Comparison of ENCODE assay signal across 22 cellular contexts in the genomic region with DNA sequence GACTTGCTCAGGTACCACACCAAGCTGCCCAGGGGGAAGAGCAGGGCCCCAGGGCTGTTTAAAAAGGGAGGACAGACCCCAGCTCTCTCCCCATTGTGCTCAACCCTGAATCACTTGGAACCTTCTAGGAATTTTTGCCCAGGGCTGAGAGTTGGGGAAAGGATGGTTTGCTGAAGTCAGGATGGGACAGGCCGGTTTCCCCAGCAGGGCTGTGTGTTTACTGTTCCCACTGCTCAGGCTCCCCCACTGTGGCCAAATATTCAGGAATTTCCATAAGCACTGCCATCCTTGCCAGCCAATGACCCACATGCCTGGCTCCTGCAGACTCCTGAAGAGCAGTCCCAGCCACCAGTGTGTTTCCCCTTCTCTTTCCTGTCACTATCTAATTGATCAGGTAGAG.
DNase-seq lines count a peak whose midpoint lies in the region; ATAC-seq and TF ChIP-seq lines count a peak whose summit lies in the region.
"Had no signal": no experiment of that assay in that cellular context is flagged by ENCODE, and none has a peak within 500 bp of the region (broad histone marks: within the 10 kb centered on the region; RNA-seq: fewer than 3 reads in every experiment).

No MANE protein-coding gene starts in this region.

- intact Hi-C loops in activated CD4-positive, alpha-beta T cell treated with anti-CD3 and anti-CD28 coated beads, Interleukin-2, amount 10 ng/mL, durations not matched to agents 24 days and 14 days (cut with micrococcal nuclease), result no loop called here

- H3K9me3 ChIP-seq in hepatocyte (ENCODE audit: low read depth), result no peaks in the 10 kb centered on the region
- H3K9me3 ChIP-seq: gastroesophageal sphincter, prostate gland, SJCRH30, upper lobe of right lung had no signal

- peaks cover 8% of the 10 kb centered on the region for H3K4me1 ChIP-seq in hepatocyte (ENCODE audit: insufficient read depth)
- H3K4me1 ChIP-seq: prostate gland, SJCRH30 had no signal

- ATAC-seq in GM18511 (IDR thresholded peaks at IDR 0.05; ENCODE audit: unreplicated experiment), result no peak
- ATAC-seq: stimulated activated naive CD8-positive, alpha-beta T cell treated with anti-CD3 and anti-CD28 coated beads, Interleukin-15, Interleukin-2, amounts not matched to agents 100 U/mL and 50 U/mL, for 24 hours had no signal

- DNase-seq in activated CD4-positive, alpha-beta T cell treated with anti-CD3 and anti-CD28 coated beads, Interleukin-2, amount 10 ng/mL, durations not matched to agents 24 days and 14 days, result peak; percentile 51
- DNase-seq in activated CD4-positive, alpha-beta T cell treated with anti-CD3 and anti-CD28 coated beads, Interleukin-2, amount 50 U/mL, for 4 hours, result no peak
- DNase-seq in ELF-1 (ENCODE audit: low read depth, low spot score) (peak; percentile 58), hepatocyte (ENCODE audit: low spot score) (no peak), progenitor cell of endocrine pancreas (ENCODE audit: low spot score, unreplicated experiment) (no peak), NOMO-1 treated with dmso at 0.1 percent for 144 hours (lab: John Stamatoyannopoulos, UW; ENCODE audit: unreplicated experiment) (no peak), occipital lobe (lab: John Stamatoyannopoulos, UW) (no peak)
- DNase-seq: activated CD4-positive, alpha-beta T cell treated with anti-CD3 and anti-CD28 coated beads for 4 hours; activated CD8-positive, alpha-beta memory T cell treated with anti-CD3 and anti-CD28 coated beads, Interleukin-2, amount 50 U/mL, for 48 hours; HFFc6; NCI-H1092; NCI-H1930; nephron progenitor cell; SJCRH30; small intestine; stimulated activated CD4-positive, alpha-beta T cell treated with anti-CD3 and anti-CD28 coated beads, Interleukin-2, amount 100 ng/mL, for 24 hours; stimulated activated naive CD8-positive, alpha-beta T cell treated with anti-CD3 and anti-CD28 coated beads, Interleukin-15, Interleukin-2, amounts not matched to agents 100 U/mL and 50 U/mL, for 24 hours; upper lobe of right lung had no signal

- H3K27ac ChIP-seq in hepatocyte, result peak overlapping the region; percentile 70
- H3K27ac ChIP-seq: prostate gland, SJCRH30, upper lobe of right lung had no signal

- 73% methylated on average over 1 of the region's 1 CpG for WGBS in hepatocyte (ENCODE audit: low lambda C conversion rate, missing lambda C conversion rate)

- no peak overlapping the region for H3K4me2 ChIP-seq in hepatocyte

- H3K27ac Mint-ChIP-seq in activated CD4-positive, alpha-beta T cell treated with anti-CD3 and anti-CD28 coated beads, Interleukin-2, amount 10 ng/mL, durations not matched to agents 24 days and 14 days, result peak overlapping the region; percentile 26
- H3K27ac Mint-ChIP-seq in progenitor cell of endocrine pancreas, result peak overlapping the region; percentile 91
- H3K27ac Mint-ChIP-seq: HFFc6, nephron progenitor cell had no signal

- H3K4me3 Mint-ChIP-seq in activated CD4-positive, alpha-beta T cell treated with anti-CD3 and anti-CD28 coated beads, Interleukin-2, amount 10 ng/mL, durations not matched to agents 24 days and 14 days, result peak overlapping the region; percentile 65
- H3K4me3 Mint-ChIP-seq in progenitor cell of endocrine pancreas (ENCODE audit: low read depth), result no peak overlapping the region
- H3K4me3 Mint-ChIP-seq: HFFc6, nephron progenitor cell had no signal

- no peaks in the 10 kb centered on the region for H3K79me2 ChIP-seq in hepatocyte

- H3K27me3 Mint-ChIP-seq in activated CD4-positive, alpha-beta T cell treated with anti-CD3 and anti-CD28 coated beads, Interleukin-2, amount 10 ng/mL, durations not matched to agents 24 days and 14 days, result no peaks in the 10 kb centered on the region
- no peaks in the 10 kb centered on the region for H3K27me3 Mint-ChIP-seq in progenitor cell of endocrine pancreas

- TF ChIP-seq CTCF in hepatocyte (IDR thresholded peaks at IDR 0.05; ENCODE audit: poor library complexity) (no peak), progenitor cell of endocrine pancreas (IDR thresholded peaks at IDR 0.05; ENCODE audit: unreplicated experiment) (no peak)

- no peaks in the 10 kb centered on the region for H4K20me1 ChIP-seq in hepatocyte (ENCODE audit: insufficient read depth, poor library complexity, severe bottlenecking)

- H3K27me3 ChIP-seq in hepatocyte, result no peaks in the 10 kb centered on the region
- H3K27me3 ChIP-seq: gastroesophageal sphincter, SJCRH30, upper lobe of right lung had no signal

- peaks cover under 1% of the 10 kb centered on the region for H3K36me3 Mint-ChIP-seq in activated CD4-positive, alpha-beta T cell treated with anti-CD3 and anti-CD28 coated beads, Interleukin-2, amount 10 ng/mL, durations not matched to agents 24 days and 14 days (ENCODE audit: low read depth)
- no peaks in the 10 kb centered on the region for H3K36me3 Mint-ChIP-seq in progenitor cell of endocrine pancreas (ENCODE audit: insufficient read depth)
- H3K36me3 Mint-ChIP-seq: brain had no signal

- peaks cover 2% of the 10 kb centered on the region for H3K9me3 Mint-ChIP-seq in activated CD4-positive, alpha-beta T cell treated with anti-CD3 and anti-CD28 coated beads, Interleukin-2, amount 10 ng/mL, durations not matched to agents 24 days and 14 days
- H3K9me3 Mint-ChIP-seq in progenitor cell of endocrine pancreas (ENCODE audit: low read depth), result no peaks in the 10 kb centered on the region
- H3K9me3 Mint-ChIP-seq: brain, HFFc6, nephron progenitor cell had no signal

- no peak overlapping the region for H2AFZ ChIP-seq in hepatocyte

- no peaks in the 10 kb centered on the region for H3K36me3 ChIP-seq in hepatocyte (replicated peaks; ENCODE audit: insufficient read depth, low read depth)
- H3K36me3 ChIP-seq: gastroesophageal sphincter, prostate gland, SJCRH30, upper lobe of right lung had no signal

- peaks cover 57% of the 10 kb centered on the region for H3K4me1 Mint-ChIP-seq in activated CD4-positive, alpha-beta T cell treated with anti-CD3 and anti-CD28 coated beads, Interleukin-2, amount 10 ng/mL, durations not matched to agents 24 days and 14 days
- H3K4me1 Mint-ChIP-seq in progenitor cell of endocrine pancreas (ENCODE audit: low read depth), result peaks cover 25% of the 10 kb centered on the region

- H3K4me3 ChIP-seq in hepatocyte, result no peak overlapping the region
- H3K4me3 ChIP-seq: gastroesophageal sphincter, prostate gland, SJCRH30, upper lobe of right lung had no signal

- H3K9me2 ChIP-seq in hepatocyte (replicated peaks; ENCODE audit: insufficient read depth), result no peaks in the 10 kb centered on the region

Comparison
In these comparisons a context has a peak if more than half of its experiments do, and no peak if none do; other contexts are left out.
1. DNase-seq: peak in activated CD4-positive, alpha-beta T cell treated with anti-CD3 and anti-CD28 coated beads, Interleukin-2, amount 10 ng/mL, durations not matched to agents 24 days and 14 days (single experiment) and ELF-1 (single experiment); none in activated CD4-positive, alpha-beta T cell treated with anti-CD3 and anti-CD28 coated beads, Interleukin-2, amount 50 U/mL, for 4 hours (0 of 2), hepatocyte (single experiment), progenitor cell of endocrine pancreas (single experiment), NOMO-1 treated with dmso at 0.1 percent for 144 hours (single experiment) and occipital lobe (single experiment).